12 cellular contexts compared by ENCODE assay signal in genomic region chr1:13751458-13751871, GRCh38. TPM values are rescaled to one million over a fixed set of nuclear protein-coding genes. Genes with fewer than 3 reads are reported as not detected.
DNase-seq lines count a peak whose midpoint lies in the region; ATAC-seq and TF ChIP-seq lines count a peak whose summit lies in the region.
"Had no signal": no experiment of that assay in that cellular context is flagged by ENCODE, and none has a peak within 500 bp of the region (broad histone marks: within the 10 kb centered on the region; RNA-seq: fewer than 3 reads in every experiment).

No MANE protein-coding gene starts in this region.

- WGBS in lower leg skin, 2 donors: 51 to 57% methylated on average over 5 of the region's 5 CpGs

- no peaks in the 10 kb centered on the region for H3K9me3 ChIP-seq in OCI-LY7 (ENCODE audit: low read length)

- H3K79me2 ChIP-seq in OCI-LY7 (ENCODE audit: insufficient read depth, low read depth, low read length): peaks cover 77% of the 10 kb centered on the region

- H3K36me3 Mint-ChIP-seq in glutamatergic neuron (ENCODE audit: unreplicated experiment): no peaks in the 10 kb centered on the region

- DNase-seq in AG10803 (ENCODE audit: low read depth) (no peak), OCI-LY7 (ENCODE audit: low spot score) (no peak), glutamatergic neuron (no peak), putamen (ENCODE audit: low spot score) (no peak), lower leg skin (ENCODE audit: low spot score in 2 of 2) (no peak)
- no peak for DNase-seq in stimulated activated CD4-positive, alpha-beta T cell treated with anti-CD3 and anti-CD28 coated beads, Interleukin-12 subunit alpha, Interleukin-12 subunit beta, amount 100 ng/mL, for 4 hours
- DNase-seq: left ventricle myocardium superior, NCI-H146, substantia nigra had no signal

- H3K4me3 ChIP-seq in AG10803 (ENCODE audit: low read length): peak overlapping the region; percentile 83
- H3K4me3 ChIP-seq in OCI-LY7 (ENCODE audit: low read depth, low read length, poor library complexity, severe bottlenecking): peak overlapping the region; percentile 96
- no peak overlapping the region for H3K4me3 ChIP-seq in lower leg skin (ENCODE audit: low read depth, poor library complexity, severe bottlenecking)

- no peak overlapping the region for H2AFZ ChIP-seq in OCI-LY7 (ENCODE audit: low read length)

- peaks cover 16% of the 10 kb centered on the region for H3K9me3 Mint-ChIP-seq in glutamatergic neuron (ENCODE audit: unreplicated experiment)

- POLR2A ChIA-PET in OCI-LY7 (lab: Charles Lee): interaction anchor here (0.7 to 2.1 kb wide), 10 partner anchors 9 to 50 kb away, joined by 3 to 13 read pairs (median 3); no protein-coding TSS in a partner anchor

- H3K36me3 ChIP-seq in OCI-LY7 (ENCODE audit: insufficient read depth, low read length): peaks cover 63% of the 10 kb centered on the region

- H3K4me1 Mint-ChIP-seq in glutamatergic neuron (ENCODE audit: low read depth, unreplicated experiment): peaks cover 34% of the 10 kb centered on the region

- CTCF ChIA-PET in OCI-LY7 (lab: Charles Lee; ENCODE audit: unreplicated experiment): no interaction called here

- H3K27ac Mint-ChIP-seq in glutamatergic neuron (ENCODE audit: unreplicated experiment): peak overlapping the region; percentile 49

- BruUV-seq in OCI-LY7 (replicated peaks; lab: Mats Ljungman, UMichigan): no TSS peak

- no peaks in the 10 kb centered on the region for H3K9me2 ChIP-seq in OCI-LY7 (ENCODE audit: insufficient read depth, low read length)

- H3K27ac ChIP-seq in OCI-LY7 (ENCODE audit: low read depth, low read length, poor library complexity, severe bottlenecking): no peak overlapping the region
- H3K27ac ChIP-seq: epithelial cell of prostate had no signal

- ATAC-seq in GM18867 (IDR thresholded peaks at IDR 0.05; ENCODE audit: unreplicated experiment): peak; percentile 36
- no peak for ATAC-seq in HG02970 (IDR thresholded peaks at IDR 0.05; ENCODE audit: low FRiP score, unreplicated experiment)
- ATAC-seq: left ventricle myocardium superior had no signal

- no peak for TF ChIP-seq CTCF in AG10803 (conservative IDR thresholded peaks at IDR 0.05; ENCODE audit: low read length)
- TF ChIP-seq CTCF in OCI-LY7 (conservative IDR thresholded peaks at IDR 0.05; ENCODE audit: low read length): no peak
- TF ChIP-seq CTCF in glutamatergic neuron (IDR thresholded peaks at IDR 0.05; ENCODE audit: partially characterized antibody, unreplicated experiment): no peak
- TF ChIP-seq CTCF in lower leg skin (IDR thresholded peaks at IDR 0.05): no peak

- no peak for TF ChIP-seq POLR2A in lower leg skin (IDR thresholded peaks at IDR 0.05)

- intact Hi-C loops in OCI-LY7 (cut with micrococcal nuclease; ENCODE audit: unreplicated experiment): no loop called here
- intact Hi-C loops in lower leg skin (cut with DNase I; ENCODE audit: low total_unique reads): no loop called here

- H3K27me3 Mint-ChIP-seq in glutamatergic neuron (ENCODE audit: unreplicated experiment): peaks cover 6% of the 10 kb centered on the region

- peaks cover 66% of the 10 kb centered on the region for H3K4me1 ChIP-seq in OCI-LY7 (ENCODE audit: insufficient read depth, low read length, poor library complexity, severe bottlenecking)

- peak overlapping the region; percentile 86 for H3K4me2 ChIP-seq in OCI-LY7 (ENCODE audit: low read length)

- H3K4me3 Mint-ChIP-seq in glutamatergic neuron (ENCODE audit: unreplicated experiment): peak overlapping the region; percentile 47

- H4K20me1 ChIP-seq in OCI-LY7 (ENCODE audit: insufficient read depth, low read length): peaks cover 60% of the 10 kb centered on the region

RNA-seq across cellular contexts. Expression of gene PRDM2, which starts 51.5 kb away (rescaled TPM):
- 38.7 and 47.6 TPM in 2 replicates for total RNA-seq in OCI-LY7 (2014; rRNA removed; shearing (Covaris generic))
- total RNA-seq in OCI-LY7 (2022) (98.2 and 109 TPM in 2 replicates), glutamatergic neuron (ENCODE audit: unreplicated experiment) (88.3 TPM), lower leg skin (10 to 100 TPM; 34.7 to 69.9 (median 41.8) TPM)
